ENCODE assay signal across 10 cellular contexts in the genomic region with DNA sequence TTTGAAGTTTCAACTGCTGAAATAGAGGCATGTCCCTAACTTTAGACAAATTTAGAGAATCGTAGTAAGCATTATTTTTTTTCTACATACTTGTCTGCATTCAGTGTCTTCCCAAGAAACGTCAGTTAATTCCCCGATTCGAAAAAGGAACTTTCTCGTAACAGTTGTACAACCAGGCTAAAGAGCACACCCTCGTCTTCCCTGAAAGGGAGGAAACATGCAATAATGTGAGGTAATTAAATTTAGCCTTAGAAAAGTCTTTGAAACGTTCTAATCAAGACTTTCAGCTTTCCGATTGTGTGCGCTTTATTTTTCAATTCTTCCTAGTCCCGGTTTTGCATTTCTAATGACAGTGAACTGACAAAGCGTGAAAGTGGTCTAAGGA. TPM values are rescaled to one million over a fixed set of nuclear protein-coding genes. Genes with fewer than 3 reads are reported as not detected.
DNase-seq lines count a peak whose midpoint lies in the region; ATAC-seq and TF ChIP-seq lines count a peak whose summit lies in the region.
"Had no signal": no experiment of that assay in that cellular context is flagged by ENCODE, and none has a peak within 500 bp of the region (broad histone marks: within the 10 kb centered on the region; RNA-seq: fewer than 3 reads in every experiment).

No MANE protein-coding gene starts in this region.

- peaks cover 14 to 41% of the 10 kb centered on the region in 2 donors for H3K27me3 ChIP-seq in left lung
- no peaks in the 10 kb centered on the region for H3K27me3 ChIP-seq in thyroid gland

- CTCF ChIA-PET in activated CD4-positive, alpha-beta T cell treated with anti-CD3 and anti-CD28 coated beads, Interleukin-2, amount 10 ng/mL, durations not matched to agents 7 days and 5 days (lab: Charles Lee) = no interaction called here

- H3K27me3 Mint-ChIP-seq in activated CD4-positive, alpha-beta T cell treated with anti-CD3 and anti-CD28 coated beads, Interleukin-2, amount 10 ng/mL, durations not matched to agents 7 days and 5 days = peaks cover 64% of the 10 kb centered on the region

- ATAC-seq in left lung (peak; percentile 30), left lobe of liver (no peak)

- H3K4me1 Mint-ChIP-seq in activated CD4-positive, alpha-beta T cell treated with anti-CD3 and anti-CD28 coated beads, Interleukin-2, amount 10 ng/mL, durations not matched to agents 7 days and 5 days = peaks cover 19% of the 10 kb centered on the region

- 4 to 5% methylated on average over 11 of the region's 11 CpGs for WGBS in thyroid gland, 2 donors

- H3K4me1 ChIP-seq in left lung = peaks cover 0 to 24% of the 10 kb centered on the region in 2 donors
- H3K4me1 ChIP-seq in thyroid gland = peaks cover 5 to 8% of the 10 kb centered on the region in 2 donors

- TF ChIP-seq POLR2A in thyroid gland (IDR thresholded peaks at IDR 0.05) = no peak

- H3K36me3 Mint-ChIP-seq in activated CD4-positive, alpha-beta T cell treated with anti-CD3 and anti-CD28 coated beads, Interleukin-2, amount 10 ng/mL, durations not matched to agents 7 days and 5 days (ENCODE audit: low read depth) = no peaks in the 10 kb centered on the region

- peak overlapping the region; percentile 57 for H3K4me3 ChIP-seq in astrocyte of the cerebellum (ENCODE audit: low read depth, low read length)
- H3K4me3 ChIP-seq in left lung = peak overlapping the region; percentile 41 to 50
- peak overlapping the region in 2 of 3 donors; percentile 38 to 61 for H3K4me3 ChIP-seq in thyroid gland (replicated peaks in 1 of 3)

- H3K27ac ChIP-seq in left lung (peak overlapping the region; percentile 51 to 64), thyroid gland (no peak overlapping the region)

- peak overlapping the region; percentile 64 for H3K4me3 Mint-ChIP-seq in activated CD4-positive, alpha-beta T cell treated with anti-CD3 and anti-CD28 coated beads, Interleukin-2, amount 10 ng/mL, durations not matched to agents 7 days and 5 days

- in situ Hi-C loops in astrocyte of the cerebellum (cut with HindIII; ENCODE audit: low sequenced_read_pairs) = no loop called here

- TF ChIP-seq CTCF in astrocyte of the cerebellum (IDR thresholded peaks at IDR 0.05; ENCODE audit: low read depth, low read length, missing control alignments) (no peak), left lung (IDR thresholded peaks at IDR 0.05) (no peak), thyroid gland (IDR thresholded peaks at IDR 0.05) (no peak)

- intact Hi-C loops in left lung (cut with DNase I) = no loop called here
- intact Hi-C loops in thyroid gland (cut with DNase I) = no loop called here

- no peak for DNase-seq in activated CD4-positive, alpha-beta T cell treated with anti-CD3 and anti-CD28 coated beads, Interleukin-2, amount 10 ng/mL, durations not matched to agents 7 days and 5 days
- no peak for DNase-seq in activated CD4-positive, alpha-beta T cell treated with anti-CD3 and anti-CD28 coated beads, Interleukin-2, amount 50 U/mL, for 1 hour
- no peak for DNase-seq in astrocyte of the cerebellum (ENCODE audit: low read depth)
- DNase-seq in left lung = no peak
- DNase-seq in thyroid gland = no peak
- no peak for DNase-seq in left lobe of liver (ENCODE audit: low spot score)
- no peak for DNase-seq in HPDE6-E6E7 (ENCODE audit: extremely low spot score)
- no peak for DNase-seq in stimulated activated CD4-positive, alpha-beta T cell treated with anti-CD3 and anti-CD28 coated beads, Interleukin-1b, Interleukin-23, amount 100 ng/mL, for 48 hours
- DNase-seq: DMS153, NCI-H1048 had no signal

- H3K27ac Mint-ChIP-seq in activated CD4-positive, alpha-beta T cell treated with anti-CD3 and anti-CD28 coated beads, Interleukin-2, amount 10 ng/mL, durations not matched to agents 7 days and 5 days = no peak overlapping the region

- no peaks in the 10 kb centered on the region for H3K9me3 Mint-ChIP-seq in activated CD4-positive, alpha-beta T cell treated with anti-CD3 and anti-CD28 coated beads, Interleukin-2, amount 10 ng/mL, durations not matched to agents 7 days and 5 days

- no peaks in the 10 kb centered on the region for H3K9me3 ChIP-seq in left lung
- H3K9me3 ChIP-seq in thyroid gland = no peaks in the 10 kb centered on the region

- H3K36me3 ChIP-seq in left lung = no peaks in the 10 kb centered on the region
- H3K36me3 ChIP-seq in thyroid gland = no peaks in the 10 kb centered on the region

- POLR2A ChIA-PET in activated CD4-positive, alpha-beta T cell treated with anti-CD3 and anti-CD28 coated beads, Interleukin-2, amount 10 ng/mL, durations not matched to agents 7 days and 5 days (lab: Charles Lee) = interaction anchor here (0.6 kb wide), 1 partner anchor 115 kb away, joined by 5 read pairs; no protein-coding TSS in a partner anchor

RNA-seq across cellular contexts. Expression of gene SLC1A3, which starts 0.4 kb away (rescaled TPM):
- total RNA-seq in activated CD4-positive, alpha-beta T cell treated with anti-CD3 and anti-CD28 coated beads, Interleukin-2, amount 10 ng/mL, durations not matched to agents 7 days and 5 days = not detected
- total RNA-seq in left lung (10 to 100 TPM; 27.5 to 31.7 TPM), thyroid gland (10 to 100 TPM in 3 of 4 donors, 1 to 10 TPM in 1; 9.3 to 17.0 (median 15.4) TPM), left lobe of liver (5.6 TPM)

Comparison
In these comparisons a context has a peak if more than half of its experiments do, and no peak if none do; other contexts are left out.
1. H3K27ac ChIP-seq: peak in left lung (2 of 2); none in thyroid gland (0 of 3).
2. Peak in every context shown above with its lines, with median percentiles within 50 percentile points of each other: H3K4me3 ChIP-seq.